12 cellular contexts compared by ENCODE assay signal in genomic region chr1:150280138-150280707, GRCh38. TPM values are rescaled to one million over a fixed set of nuclear protein-coding genes. Genes with fewer than 3 reads are reported as not detected.
DNase-seq lines count a peak whose midpoint lies in the region; ATAC-seq and TF ChIP-seq lines count a peak whose summit lies in the region.
"Had no signal": no experiment of that assay in that cellular context is flagged by ENCODE, and none has a peak within 500 bp of the region (broad histone marks: within the 10 kb centered on the region; RNA-seq: fewer than 3 reads in every experiment).

No MANE protein-coding gene starts in this region.

- peak overlapping the region; percentile 83 for H3K4me3 Mint-ChIP-seq in MCF 10A (ENCODE audit: unreplicated experiment)
- H3K4me3 Mint-ChIP-seq: activated T-cell treated with anti-CD3 and anti-CD28 coated beads, Interleukin-2, amount 50 U/mL, for 4 hours had no signal

- peaks cover 43% of the 10 kb centered on the region for H3K4me1 Mint-ChIP-seq in MCF 10A (ENCODE audit: insufficient read depth, unreplicated experiment)

- H3K4me3 ChIP-seq in right atrium auricular region (no peak overlapping the region), muscle layer of colon (ENCODE audit: low read depth in 1 of 2, low read length in 2 of 2) (no peak overlapping the region), upper lobe of right lung (no peak overlapping the region)
- H3K4me3 ChIP-seq: BLaER1 treated with 17β-estradiol and CSF1 and Interleukin-3, amounts not matched to agents 10 nM and 100 nM had no signal

- H3K27ac Mint-ChIP-seq in MCF 10A (ENCODE audit: low read depth, unreplicated experiment) = peak overlapping the region; percentile 94

- CTCF ChIA-PET in MCF 10A (lab: Yijun Ruan, JAX) = interaction anchor here (0.6 to 8.2 kb wide), 11 partner anchors 9 to 719 kb away, joined by 3 to 215 read pairs (median 4); partner anchors contain the start of genes APH1A and CA14

- intact Hi-C loops in cardiac septum (cut with DNase I) = loop anchor here (5.0 kb wide), 1 partner anchor 82 kb away; the partner anchor contains the start of gene RPRD2
- intact Hi-C loops in MCF 10A (cut with micrococcal nuclease) = no loop called here
- intact Hi-C loops in upper lobe of right lung (cut with DNase I) = no loop called here

- H3K9me3 Mint-ChIP-seq in MCF 10A (ENCODE audit: unreplicated experiment) = no peaks in the 10 kb centered on the region
- H3K9me3 Mint-ChIP-seq: activated T-cell treated with anti-CD3 and anti-CD28 coated beads, Interleukin-2, amount 50 U/mL, for 4 hours had no signal

- POLR2A ChIA-PET in MCF 10A (lab: Yijun Ruan, JAX) = interaction anchor here (0.9 to 7.1 kb wide), 8 partner anchors 9 to 212 kb away, joined by 3 to 239 read pairs (median 21); partner anchors contain the start of genes ANP32E, APH1A, C1orf54 and CA14

- no peaks in the 10 kb centered on the region for H3K9me3 ChIP-seq in right atrium auricular region
- H3K9me3 ChIP-seq in muscle layer of colon (ENCODE audit: low read length) = no peaks in the 10 kb centered on the region
- H3K9me3 ChIP-seq in upper lobe of right lung = no peaks in the 10 kb centered on the region

- peaks cover 10% of the 10 kb centered on the region for H3K36me3 Mint-ChIP-seq in MCF 10A (ENCODE audit: insufficient read depth, unreplicated experiment)

- no peaks in the 10 kb centered on the region for H3K27me3 Mint-ChIP-seq in MCF 10A (ENCODE audit: insufficient read depth, unreplicated experiment)

- no peak for DNase-seq in right atrium auricular region (ENCODE audit: low spot score)
- DNase-seq in cardiac septum (ENCODE audit: low spot score) = no peak
- no peak for DNase-seq in MCF 10A (ENCODE audit: unreplicated experiment)
- DNase-seq in upper lobe of right lung = no peak
- no peak for DNase-seq in stimulated activated CD4-positive, alpha-beta T cell treated with anti-CD3 and anti-CD28 coated beads, Interleukin-2, amount 100 ng/mL, for 24 hours
- DNase-seq in activated gamma-delta T cell treated with Interleukin-2 at 50 U/mL for 16 hours = no peak
- DNase-seq: activated T-cell treated with anti-CD3 and anti-CD28 coated beads, Interleukin-2, amount 50 U/mL, for 4 hours; central memory CD4-positive, alpha-beta T cell had no signal

- BruUV-seq in MCF 10A (replicated peaks; lab: Mats Ljungman, UMichigan) = no TSS peak

- TF ChIP-seq CTCF in right atrium auricular region (IDR thresholded peaks at IDR 0.05) = no peak
- no peak for TF ChIP-seq CTCF in MCF 10A (IDR thresholded peaks at IDR 0.05; ENCODE audit: unreplicated experiment)
- no peak for TF ChIP-seq CTCF in upper lobe of right lung (IDR thresholded peaks at IDR 0.05)

- H3K4me1 ChIP-seq in right atrium auricular region = peaks cover 0 to 20% of the 10 kb centered on the region in 2 donors
- peaks cover 18% of the 10 kb centered on the region for H3K4me1 ChIP-seq in muscle layer of colon (ENCODE audit: insufficient read depth, low read length)
- peaks cover 8% of the 10 kb centered on the region for H3K4me1 ChIP-seq in upper lobe of right lung

- H3K36me3 ChIP-seq in right atrium auricular region (no peaks in the 10 kb centered on the region), muscle layer of colon (ENCODE audit: insufficient read depth, low read length) (peaks cover 12% of the 10 kb centered on the region), upper lobe of right lung (no peaks in the 10 kb centered on the region)

- ATAC-seq in upper lobe of right lung (no peak), HG03354 (IDR thresholded peaks at IDR 0.05; ENCODE audit: poor library complexity, severe bottlenecking, unreplicated experiment) (no peak)
- ATAC-seq: activated T-cell treated with anti-CD3 and anti-CD28 coated beads, Interleukin-2, amount 50 U/mL, for 4 hours had no signal

- no peaks in the 10 kb centered on the region for H3K27me3 ChIP-seq in right atrium auricular region
- H3K27me3 ChIP-seq in muscle layer of colon (ENCODE audit: control insufficient read depth in 1 of 2, insufficient read depth in 2 of 2, low read length in 2 of 2) = no peaks in the 10 kb centered on the region
- H3K27me3 ChIP-seq in upper lobe of right lung = no peaks in the 10 kb centered on the region

- peak overlapping the region; percentile 90 to 98 for H3K27ac ChIP-seq in right atrium auricular region
- peak overlapping the region; percentile 99 for H3K27ac ChIP-seq in muscle layer of colon (ENCODE audit: low read depth, low read length)
- H3K27ac ChIP-seq in upper lobe of right lung = peak overlapping the region; percentile 96
- H3K27ac ChIP-seq: BLaER1 treated with 17β-estradiol and CSF1 and Interleukin-3, amounts not matched to agents 10 nM and 100 nM had no signal

- no peak overlapping the region for H3K9ac ChIP-seq in muscle layer of colon (ENCODE audit: low read length)

RNA-seq across cellular contexts. Expression of gene CIART, which starts 2.1 kb away (rescaled TPM):
- total RNA-seq in right atrium auricular region (1 to 10 TPM; 4.0 to 4.2 TPM), cardiac septum (10.0 TPM), MCF 10A (2022) (5.0 and 5.2 TPM in 2 replicates), upper lobe of right lung (10.6 TPM)

RNA-seq across cellular contexts. Expression of gene C1orf54, which starts 7.6 kb away (rescaled TPM):
- total RNA-seq in right atrium auricular region (10 to 100 TPM in 1 of 2 donors, 1 to 10 TPM in 1; 9.6 to 10.0 TPM), cardiac septum (11.9 TPM), MCF 10A (2022) (1.8 and 2.3 TPM in 2 replicates), upper lobe of right lung (15.4 TPM)

RNA-seq across cellular contexts. Expression of gene APH1A, which starts 11.4 kb away (rescaled TPM):
- total RNA-seq in right atrium auricular region = 10 to 100 TPM; 60.6 to 64.9 TPM
- total RNA-seq in cardiac septum = 57.3 TPM
- 123 and 154 TPM in 2 replicates for total RNA-seq in MCF 10A (2022)
- 135 TPM for total RNA-seq in upper lobe of right lung

RNA-seq across cellular contexts. Expression of gene MRPS21, which starts 13.4 kb away (rescaled TPM):
- total RNA-seq in right atrium auricular region (10 to 100 TPM; 45.5 to 45.9 TPM), cardiac septum (67.8 TPM), MCF 10A (2022) (133 and 152 TPM in 2 replicates), upper lobe of right lung (46.1 TPM)

RNA-seq across cellular contexts. Expression of gene CA14, which starts 22.6 kb away (rescaled TPM):
- 1 to 10 TPM; 4.2 to 5.7 TPM for total RNA-seq in right atrium auricular region
- 0.51 TPM for total RNA-seq in cardiac septum
- 0.26 TPM in 1 of 2 replicates, not detected in the other for total RNA-seq in MCF 10A (2022)
- total RNA-seq in upper lobe of right lung = 0.55 TPM
- total RNA-seq: activated T-cell treated with anti-CD3 and anti-CD28 coated beads, Interleukin-2, amount 50 U/mL, for 4 hours; RPMI7951 had no signal
